Comparison of ENCODE assay signal across 17 cellular contexts in genomic region chr1:66250483-66250882, GRCh38.
DNase-seq lines count a peak whose midpoint lies in the region; ATAC-seq and TF ChIP-seq lines count a peak whose summit lies in the region.
"Had no signal": no experiment of that assay in that cellular context is flagged by ENCODE, and none has a peak within 500 bp of the region (broad histone marks: within the 10 kb centered on the region; RNA-seq: fewer than 3 reads in every experiment).

No MANE protein-coding gene starts in this region.

- H3K36me3 ChIP-seq in Karpas-422 (ENCODE audit: insufficient read depth, low read length): no peaks in the 10 kb centered on the region
- H3K36me3 ChIP-seq in transverse colon: no peaks in the 10 kb centered on the region
- no peaks in the 10 kb centered on the region for H3K36me3 ChIP-seq in mucosa of descending colon (ENCODE audit: low read depth)
- H3K36me3 ChIP-seq: left ventricle myocardium inferior had no signal

- no peak for ATAC-seq in mucosa of descending colon
- ATAC-seq: activated CD8-positive, alpha-beta memory T cell treated with anti-CD3 and anti-CD28 coated beads, Interleukin-2, amount 10 ng/mL, durations not matched to agents 7 days and 5 days had no signal

- H3K27me3 ChIP-seq in Karpas-422 (ENCODE audit: low read length) (no peaks in the 10 kb centered on the region), transverse colon (no peaks in the 10 kb centered on the region)

- 72% methylated on average over 2 of the region's 2 CpGs; no CpG with 5 or more reads in 1 of the 2 donors for WGBS in transverse colon (ENCODE audit: low coverage in 1 of 2), 2 donors

- H3K9me2 ChIP-seq in Karpas-422 (replicated peaks; ENCODE audit: insufficient read depth, low read length): no peaks in the 10 kb centered on the region

- H3K79me2 ChIP-seq in Karpas-422 (ENCODE audit: low read length): no peaks in the 10 kb centered on the region

- TF ChIP-seq CTCF in transverse colon (IDR thresholded peaks at IDR 0.05) (no peak), mucosa of descending colon (IDR thresholded peaks at IDR 0.05) (no peak), GM10266 (IDR thresholded peaks at IDR 0.05; ENCODE audit: control insufficient read depth, insufficient read depth, low read depth, missing control alignments) (no peak)

- H3K4me2 ChIP-seq in Karpas-422 (ENCODE audit: low read depth, low read length, poor library complexity, severe bottlenecking): peak overlapping the region; percentile 56

- no peak overlapping the region for H3K27ac ChIP-seq in Karpas-422 (ENCODE audit: low read length)
- no peak overlapping the region for H3K27ac ChIP-seq in transverse colon
- H3K27ac ChIP-seq: C4-2B, left ventricle myocardium inferior had no signal

- in situ Hi-C loops in transverse colon (cut with MboI; ENCODE audit: low pct_ligation_motif_present in 1 of 4, low pct_unique_long_range_greater_than_20kb in 1 of 4, low sequenced_read_pairs in 3 of 4): loop anchor here (5.0 to 25.0 kb wide), 4 partner anchors 184 to 487 kb away; no protein-coding TSS in a partner anchor

- TF ChIP-seq POLR2A in transverse colon (IDR thresholded peaks at IDR 0.05): no peak

- H3K4me1 ChIP-seq in Karpas-422 (ENCODE audit: low read length) (peaks cover 62% of the 10 kb centered on the region), transverse colon (peaks cover 0 to 3% (median 0%) of the 10 kb centered on the region in 4 donors), mucosa of descending colon (ENCODE audit: low read depth) (no peaks in the 10 kb centered on the region)

- H2AFZ ChIP-seq in Karpas-422 (ENCODE audit: low read length): no peak overlapping the region

- intact Hi-C loops in transverse colon (cut with DNase I; ENCODE audit: low total_unique reads) (no loop called here), mucosa of descending colon (cut with DNase I, micrococcal nuclease) (loop anchor here in 1 of 2 donors (5.0 kb wide), 1 partner anchor 197 kb away; no protein-coding TSS in a partner anchor)

- no peak overlapping the region for H3K4me3 ChIP-seq in Karpas-422 (ENCODE audit: low read length)
- no peak overlapping the region for H3K4me3 ChIP-seq in transverse colon
- H3K4me3 ChIP-seq in mucosa of descending colon: no peak overlapping the region
- H3K4me3 ChIP-seq: left ventricle myocardium inferior had no signal

- no peak overlapping the region for H3K9ac ChIP-seq in Karpas-422 (ENCODE audit: low read length)

- DNase-seq in Karpas-422 (no peak), SKM-1 treated with dmso at 0.1 percent for 144 hours (lab: John Stamatoyannopoulos, UW; ENCODE audit: unreplicated experiment) (peak; percentile 47), fibroblast of peridontal ligament (ENCODE audit: extremely low read depth) (peak; percentile 45), transverse colon (no peak), mucosa of descending colon (no peak), GM10266 (ENCODE audit: extremely low spot score) (no peak), iPS-NIHi7 (ENCODE audit: extremely low spot score) (no peak)
- DNase-seq: activated CD4-positive, alpha-beta T cell treated with anti-CD3 and anti-CD28 coated beads for 1 hour; activated CD8-positive, alpha-beta memory T cell treated with anti-CD3 and anti-CD28 coated beads, Interleukin-2, amount 10 ng/mL, durations not matched to agents 7 days and 5 days; activated effector memory CD4-positive, alpha-beta T cell treated with anti-CD3 and anti-CD28 coated beads, Interleukin-2, amount 50 U/mL, for 16 hours; aorta; EL; left ventricle myocardium inferior; NCI-H2081; NCI-H526 treated with DMSO at 0.1 percent for 48 hours; T-helper 2 cell had no signal

- H3K9me3 ChIP-seq in Karpas-422 (ENCODE audit: low read length): no peaks in the 10 kb centered on the region
- no peaks in the 10 kb centered on the region for H3K9me3 ChIP-seq in transverse colon
- H3K9me3 ChIP-seq in mucosa of descending colon: no peaks in the 10 kb centered on the region
- H3K9me3 ChIP-seq: left ventricle myocardium inferior had no signal

- TF ChIP-seq EP300 in transverse colon (IDR thresholded peaks at IDR 0.05; ENCODE audit: low read depth): peak; percentile 75

- no peaks in the 10 kb centered on the region for H4K20me1 ChIP-seq in Karpas-422 (ENCODE audit: insufficient read depth, low read depth, low read length)

Comparison
In these comparisons a context has a peak if more than half of its experiments do, and no peak if none do; other contexts are left out.
1. DNase-seq: peak in SKM-1 treated with dmso at 0.1 percent for 144 hours (single experiment) and fibroblast of peridontal ligament (single experiment); none in Karpas-422 (single experiment), transverse colon (single experiment), mucosa of descending colon (0 of 3), GM10266 (single experiment) and iPS-NIHi7 (single experiment).